Comparison of ENCODE assay signal across 13 cellular contexts in genomic region chr3:38117163-38117716, GRCh38. TPM values are rescaled to one million over a fixed set of nuclear protein-coding genes. Genes with fewer than 3 reads are reported as not detected.
A peak's percentile ranks its signal among the peaks of the same experiment; 100 is the strongest.
DNase-seq lines count a peak whose midpoint lies in the region; ATAC-seq and TF ChIP-seq lines count a peak whose summit lies in the region.
"Had no signal": no experiment of that assay in that cellular context is flagged by ENCODE, and none has a peak within 500 bp of the region (broad histone marks: within the 10 kb centered on the region; RNA-seq: fewer than 3 reads in every experiment).

No MANE protein-coding gene starts in this region.

- no peaks in the 10 kb centered on the region for H3K27me3 ChIP-seq in GM23338 (ENCODE audit: insufficient read depth)
- H3K27me3 ChIP-seq in RWPE2 (ENCODE audit: insufficient read depth, poor library complexity, severe bottlenecking) = no peaks in the 10 kb centered on the region
- H3K27me3 ChIP-seq in parathyroid adenoma (ENCODE audit: control insufficient read depth, insufficient read depth, low read length) = no peaks in the 10 kb centered on the region
- H3K27me3 ChIP-seq: esophagus squamous epithelium had no signal

- H3K4me3 Mint-ChIP-seq in GM23338 = no peak overlapping the region
- no peak overlapping the region for H3K4me3 Mint-ChIP-seq in activated naive CD8-positive, alpha-beta T cell treated with anti-CD3 and anti-CD28 coated beads, Interleukin-2, amount 50 U/mL, for 24 hours
- H3K4me3 Mint-ChIP-seq: activated naive CD8-positive, alpha-beta T cell treated with anti-CD3 and anti-CD28 coated beads for 36 hours had no signal

- H4K20me1 ChIP-seq in GM23338 (replicated peaks; ENCODE audit: insufficient read depth) = no peaks in the 10 kb centered on the region; the same call in 1 of the 2 replicates

- no peaks in the 10 kb centered on the region for H3F3A ChIP-seq in GM23338 (replicated peaks; ENCODE audit: low read depth)

- H3K4me2 ChIP-seq in GM23338 (no peak overlapping the region), parathyroid adenoma (ENCODE audit: low read length) (no peak overlapping the region)

- peaks cover 22% of the 10 kb centered on the region for H3K27me3 Mint-ChIP-seq in GM23338 (ENCODE audit: insufficient read depth, low read depth, poor library complexity)
- H3K27me3 Mint-ChIP-seq in activated naive CD8-positive, alpha-beta T cell treated with anti-CD3 and anti-CD28 coated beads, Interleukin-2, amount 50 U/mL, for 24 hours = no peaks in the 10 kb centered on the region
- H3K27me3 Mint-ChIP-seq: activated naive CD8-positive, alpha-beta T cell treated with anti-CD3 and anti-CD28 coated beads for 36 hours had no signal

- TF ChIP-seq CTCF in GM23338 (conservative IDR thresholded peaks at IDR 0.05; ENCODE audit: low read depth in 2 of 2) (peak in 1 of 2 experiments; percentile 37; a peak in 2 of 4 replicates), RWPE2 (IDR thresholded peaks at IDR 0.05; ENCODE audit: poor library complexity, severe bottlenecking) (no peak), parathyroid adenoma (IDR thresholded peaks at IDR 0.05) (peak; percentile 24)

- no peak for DNase-seq in GM23338 (ENCODE audit: low spot score)
- DNase-seq in RWPE2 (ENCODE audit: low spot score) = peak; percentile 34
- no peak for DNase-seq in left cardiac atrium
- DNase-seq in COLO668 (lab: John Stamatoyannopoulos, UW; ENCODE audit: unreplicated experiment) = no peak
- no peak for DNase-seq in activated naive CD8-positive, alpha-beta T cell treated with anti-CD3 and anti-CD28 coated beads, Interleukin-2, amount 50 U/mL, for 24 hours
- DNase-seq: NCI-H1436 treated with DMSO at 0.1 percent for 48 hours, NCI-H524 treated with DMSO at 0.1 percent for 48 hours had no signal

- H3K9ac ChIP-seq in parathyroid adenoma = no peak overlapping the region

- no peaks in the 10 kb centered on the region for H3K9me2 ChIP-seq in GM23338 (ENCODE audit: insufficient read depth)

- H3K9me3 Mint-ChIP-seq in GM23338 = no peaks in the 10 kb centered on the region; the same call in 2 of the 3 replicates
- H3K9me3 Mint-ChIP-seq in activated naive CD8-positive, alpha-beta T cell treated with anti-CD3 and anti-CD28 coated beads, Interleukin-2, amount 50 U/mL, for 24 hours = no peaks in the 10 kb centered on the region
- H3K9me3 Mint-ChIP-seq: activated naive CD8-positive, alpha-beta T cell treated with anti-CD3 and anti-CD28 coated beads for 36 hours had no signal

- H3K36me3 ChIP-seq in GM23338 (ENCODE audit: insufficient read depth) = no peaks in the 10 kb centered on the region
- H3K36me3 ChIP-seq in RWPE2 (ENCODE audit: low read depth) = peaks cover 4% of the 10 kb centered on the region
- H3K36me3 ChIP-seq in parathyroid adenoma (ENCODE audit: control insufficient read depth, insufficient read depth, low read length) = no peaks in the 10 kb centered on the region

- H3K27ac Mint-ChIP-seq in GM23338 = no peak overlapping the region
- no peak overlapping the region for H3K27ac Mint-ChIP-seq in activated naive CD8-positive, alpha-beta T cell treated with anti-CD3 and anti-CD28 coated beads, Interleukin-2, amount 50 U/mL, for 24 hours
- H3K27ac Mint-ChIP-seq: activated naive CD8-positive, alpha-beta T cell treated with anti-CD3 and anti-CD28 coated beads for 36 hours had no signal

- peaks cover 11% of the 10 kb centered on the region; the same call in 2 of the 3 replicates for H3K36me3 Mint-ChIP-seq in GM23338 (ENCODE audit: low read depth)
- H3K36me3 Mint-ChIP-seq in activated naive CD8-positive, alpha-beta T cell treated with anti-CD3 and anti-CD28 coated beads, Interleukin-2, amount 50 U/mL, for 24 hours (ENCODE audit: low read depth) = no peaks in the 10 kb centered on the region

- H3K4me1 Mint-ChIP-seq in GM23338 = no peaks in the 10 kb centered on the region
- H3K4me1 Mint-ChIP-seq in activated naive CD8-positive, alpha-beta T cell treated with anti-CD3 and anti-CD28 coated beads, Interleukin-2, amount 50 U/mL, for 24 hours = peaks cover 7% of the 10 kb centered on the region

- intact Hi-C loops in left cardiac atrium (cut with DNase I) = loop anchor here (5.0 to 10.0 kb wide), 2 partner anchors 230 to 358 kb away; partner anchors contain the start of gene XYLB (in 1 of the 2)

- peak; percentile 23 for ATAC-seq in GM23338
- peak; percentile 47 for ATAC-seq in RWPE2 (ENCODE audit: low read depth)
- ATAC-seq in left cardiac atrium = peak; percentile 43 to 52
- no peak for ATAC-seq in GM21390 (IDR thresholded peaks at IDR 0.05; ENCODE audit: unreplicated experiment)
- no peak for ATAC-seq in activated naive CD8-positive, alpha-beta T cell treated with anti-CD3 and anti-CD28 coated beads, Interleukin-2, amount 50 U/mL, for 24 hours
- no peak for ATAC-seq in GM21786 (IDR thresholded peaks at IDR 0.05; ENCODE audit: unreplicated experiment)

- H3K4me3 ChIP-seq in GM23338 = no peak overlapping the region
- no peak overlapping the region for H3K4me3 ChIP-seq in RWPE2 (ENCODE audit: severe bottlenecking)
- no peak overlapping the region for H3K4me3 ChIP-seq in parathyroid adenoma (ENCODE audit: low read depth, low read length)
- H3K4me3 ChIP-seq: esophagus squamous epithelium had no signal

- no peaks in the 10 kb centered on the region for H3K79me2 ChIP-seq in GM23338 (replicated peaks; ENCODE audit: insufficient read depth)
- no peaks in the 10 kb centered on the region for H3K79me2 ChIP-seq in parathyroid adenoma

- H3K4me1 ChIP-seq in GM23338 (ENCODE audit: insufficient read depth) (no peaks in the 10 kb centered on the region), RWPE2 (ENCODE audit: insufficient read depth, poor library complexity, severe bottlenecking) (no peaks in the 10 kb centered on the region), parathyroid adenoma (no peaks in the 10 kb centered on the region)
- H3K4me1 ChIP-seq: esophagus squamous epithelium had no signal

- no peak overlapping the region for H3K27ac ChIP-seq in GM23338 (ENCODE audit: low read depth)
- H3K27ac ChIP-seq in RWPE2 (ENCODE audit: poor library complexity, severe bottlenecking) = no peak overlapping the region
- no peak overlapping the region for H3K27ac ChIP-seq in parathyroid adenoma
- H3K27ac ChIP-seq: C4-2B, esophagus squamous epithelium had no signal

- H3K9me3 ChIP-seq in RWPE2 (ENCODE audit: severe bottlenecking) (no peaks in the 10 kb centered on the region), parathyroid adenoma (ENCODE audit: control insufficient read depth, low read length) (no peaks in the 10 kb centered on the region)
- H3K9me3 ChIP-seq: esophagus squamous epithelium had no signal

- H2AFZ ChIP-seq in GM23338 (no peak overlapping the region), parathyroid adenoma (no peak overlapping the region)

TF ChIP-seq in GM23338, 12 proteins besides CTCF, POLR2A, EP300 and RAD21 (continues in another document):
- TF ChIP-seq STAT1 (IDR thresholded peaks at IDR 0.05; ENCODE audit: unreplicated experiment) (no peak), NANOG (IDR thresholded peaks at IDR 0.05; ENCODE audit: borderline replicate concordance) (no peak), CREB1 (CRISPR knock-in tag; IDR thresholded peaks at IDR 0.05; ENCODE audit: low read depth) (no peak), ZNF114 (CRISPR knock-in tag; IDR thresholded peaks at IDR 0.05) (no peak), EZH2 (IDR thresholded peaks at IDR 0.05; ENCODE audit: low read depth, unreplicated experiment) (no peak), POLR2AphosphoS5 (IDR thresholded peaks at IDR 0.05; ENCODE audit: low read depth) (no peak), REST (IDR thresholded peaks at IDR 0.05; ENCODE audit: unreplicated experiment) (no peak), EZH2phosphoT487 (IDR thresholded peaks at IDR 0.05; ENCODE audit: unreplicated experiment) (no peak), ETS1 (IDR thresholded peaks at IDR 0.05) (no peak)

RNA-seq across cellular contexts. Expression of gene ACAA1, which starts 19.7 kb away (rescaled TPM):
- 21.4 and 23.2 TPM in 2 replicates for total RNA-seq in GM23338 (2014; rRNA removed; shearing (Covaris generic))
- polyA plus RNA-seq in GM23338 (2016; fragmentation: Nextera tagmentation; extraction: Ambion mirVana) = 25.9 and 26.6 TPM in 2 replicates
- 10 to 100 TPM; 73.8 to 80.8 TPM for total RNA-seq in left cardiac atrium

RNA-seq across cellular contexts. Expression of gene MYD88, which starts 21.2 kb away (rescaled TPM):
- total RNA-seq in GM23338 (2014; rRNA removed; shearing (Covaris generic)) = 26.0 and 42.6 TPM in 2 replicates
- polyA plus RNA-seq in GM23338 (2016; fragmentation: Nextera tagmentation; extraction: Ambion mirVana) = 14.4 and 15.5 TPM in 2 replicates
- total RNA-seq in left cardiac atrium = 10 to 100 TPM; 10.8 to 19.0 TPM

RNA-seq across cellular contexts. Expression of gene OXSR1, which starts 48.1 kb away (rescaled TPM):
- 39.3 and 41.1 TPM in 2 replicates for total RNA-seq in GM23338 (2014; rRNA removed; shearing (Covaris generic))
- 15.5 and 16.0 TPM in 2 replicates for polyA plus RNA-seq in GM23338 (2016; fragmentation: Nextera tagmentation; extraction: Ambion mirVana)
- total RNA-seq in left cardiac atrium = 10 to 100 TPM; 21.4 to 35.2 TPM

Comparison
In these comparisons a context has a peak if more than half of its experiments do, and no peak if none do; other contexts are left out.
1. ATAC-seq: peak in GM23338 (single experiment), RWPE2 (single experiment) and left cardiac atrium (2 of 2); none in GM21390 (single experiment), activated naive CD8-positive, alpha-beta T cell treated with anti-CD3 and anti-CD28 coated beads, Interleukin-2, amount 50 U/mL, for 24 hours (single experiment) and GM21786 (single experiment).